In genomic region chr2:73946215-73946614, GRCh38 we compare ENCODE assay signal across 24 cellular contexts. TPM values are rescaled to one million over a fixed set of nuclear protein-coding genes. Genes with fewer than 3 reads are reported as not detected.
DNase-seq lines count a peak whose midpoint lies in the region; ATAC-seq and TF ChIP-seq lines count a peak whose summit lies in the region.
"Had no signal": no experiment of that assay in that cellular context is flagged by ENCODE, and none has a peak within 500 bp of the region (broad histone marks: within the 10 kb centered on the region; RNA-seq: fewer than 3 reads in every experiment).

No MANE protein-coding gene starts in this region.

- H3K27ac ChIP-seq in CD8-positive, alpha-beta T cell (ENCODE audit: low read depth, low read length) = no peak overlapping the region
- peak overlapping the region; percentile 46 for H3K27ac ChIP-seq in naive thymus-derived CD4-positive, alpha-beta T cell (ENCODE audit: low read depth, low read length)
- H3K27ac ChIP-seq in upper lobe of left lung = no peak overlapping the region
- H3K27ac ChIP-seq: HL-60, KMS-11 had no signal

- H3K27ac Mint-ChIP-seq in activated naive CD4-positive, alpha-beta T cell treated with anti-CD3 and anti-CD28 coated beads, Interleukin-2, amount 50 U/mL, for 24 hours = peak overlapping the region; percentile 49
- H3K27ac Mint-ChIP-seq in activated naive CD4-positive, alpha-beta T cell treated with anti-CD3 and anti-CD28 coated beads, Interleukin-2, amount 50 U/mL, for 72 hours = no peak overlapping the region
- H3K27ac Mint-ChIP-seq in CD8-positive, alpha-beta T cell = peak overlapping the region; percentile 70
- peak overlapping the region; percentile 49 for H3K27ac Mint-ChIP-seq in activated naive CD8-positive, alpha-beta T cell treated with anti-CD3 and anti-CD28 coated beads for 36 hours
- H3K27ac Mint-ChIP-seq in naive thymus-derived CD4-positive, alpha-beta T cell = peak overlapping the region in 8 of 9 donors; percentile 61 to 96 (median 83)
- H3K27ac Mint-ChIP-seq: GM23338 had no signal

- H3K4me3 ChIP-seq in CD8-positive, alpha-beta T cell (ENCODE audit: low read depth, low read length) = no peak overlapping the region
- H3K4me3 ChIP-seq in naive thymus-derived CD4-positive, alpha-beta T cell (ENCODE audit: low read length) = no peak overlapping the region
- H3K4me3 ChIP-seq in upper lobe of left lung = no peak overlapping the region
- H3K4me3 ChIP-seq: GM23338 had no signal

- no peak for ATAC-seq in activated naive CD4-positive, alpha-beta T cell treated with anti-CD3 and anti-CD28 coated beads, Interleukin-2, amount 50 U/mL, for 72 hours
- ATAC-seq in CD8-positive, alpha-beta T cell = peak; percentile 52
- ATAC-seq in naive thymus-derived CD4-positive, alpha-beta T cell = peak; percentile 43
- ATAC-seq in GM18861 (IDR thresholded peaks at IDR 0.05; ENCODE audit: unreplicated experiment) (no peak), upper lobe of left lung (ENCODE audit: low FRiP score in 2 of 2) (no peak)
- ATAC-seq: GM23338 had no signal

- H3K36me3 ChIP-seq in CD8-positive, alpha-beta T cell (ENCODE audit: insufficient read depth, low read length) = peaks cover 9% of the 10 kb centered on the region
- peaks cover 8 to 28% (median 18%) of the 10 kb centered on the region in 3 experiments for H3K36me3 ChIP-seq in naive thymus-derived CD4-positive, alpha-beta T cell (ENCODE audit: control insufficient read depth in 2 of 3, insufficient read depth in 3 of 3, low read length in 3 of 3)
- peaks cover 18 to 68% (median 26%) of the 10 kb centered on the region in 4 donors for H3K36me3 ChIP-seq in upper lobe of left lung

- H3K4me3 Mint-ChIP-seq in activated naive CD4-positive, alpha-beta T cell treated with anti-CD3 and anti-CD28 coated beads, Interleukin-2, amount 50 U/mL, for 24 hours = peak overlapping the region; percentile 12
- no peak overlapping the region for H3K4me3 Mint-ChIP-seq in CD8-positive, alpha-beta T cell
- no peak overlapping the region for H3K4me3 Mint-ChIP-seq in activated naive CD8-positive, alpha-beta T cell treated with anti-CD3 and anti-CD28 coated beads for 36 hours
- peak overlapping the region in 7 of 10 donors; percentile 19 to 55 (median 30) for H3K4me3 Mint-ChIP-seq in naive thymus-derived CD4-positive, alpha-beta T cell
- H3K4me3 Mint-ChIP-seq: GM23338 had no signal

- no peaks in the 10 kb centered on the region for H3K27me3 Mint-ChIP-seq in activated naive CD4-positive, alpha-beta T cell treated with anti-CD3 and anti-CD28 coated beads, Interleukin-2, amount 50 U/mL, for 24 hours
- H3K27me3 Mint-ChIP-seq in CD8-positive, alpha-beta T cell (ENCODE audit: low read depth) = no peaks in the 10 kb centered on the region
- H3K27me3 Mint-ChIP-seq in activated naive CD8-positive, alpha-beta T cell treated with anti-CD3 and anti-CD28 coated beads for 36 hours = no peaks in the 10 kb centered on the region
- no peaks in the 10 kb centered on the region for H3K27me3 Mint-ChIP-seq in naive thymus-derived CD4-positive, alpha-beta T cell

- H3K4me1 Mint-ChIP-seq in activated naive CD4-positive, alpha-beta T cell treated with anti-CD3 and anti-CD28 coated beads, Interleukin-2, amount 50 U/mL, for 24 hours = peaks cover 93% of the 10 kb centered on the region
- H3K4me1 Mint-ChIP-seq in CD8-positive, alpha-beta T cell (ENCODE audit: low read depth) = peaks cover 82% of the 10 kb centered on the region
- peaks cover 83% of the 10 kb centered on the region for H3K4me1 Mint-ChIP-seq in activated naive CD8-positive, alpha-beta T cell treated with anti-CD3 and anti-CD28 coated beads for 36 hours
- peaks cover 53 to 97% (median 84%) of the 10 kb centered on the region in 7 donors for H3K4me1 Mint-ChIP-seq in naive thymus-derived CD4-positive, alpha-beta T cell
- H3K4me1 Mint-ChIP-seq: GM23338 had no signal

- intact Hi-C loops in CD8-positive, alpha-beta T cell (cut with DNase I, micrococcal nuclease) = loop anchor here in 1 of 2 experiments (5.0 kb wide), 1 partner anchor 36 kb away; the partner anchor contains the start of gene TET3
- intact Hi-C loops in naive thymus-derived CD4-positive, alpha-beta T cell (cut with micrococcal nuclease) = loop anchor here in 1 of 2 donors (2.0 kb wide), 1 partner anchor 57 kb away; no protein-coding TSS in a partner anchor

- no peak for TF ChIP-seq CTCF in CD8-positive, alpha-beta T cell (IDR thresholded peaks at IDR 0.05)
- no peak for TF ChIP-seq CTCF in upper lobe of left lung (IDR thresholded peaks at IDR 0.05)

- peaks cover 67% of the 10 kb centered on the region for H3K4me1 ChIP-seq in CD8-positive, alpha-beta T cell (ENCODE audit: insufficient read depth, low read length)
- peaks cover 0 to 69% of the 10 kb centered on the region in 2 donors for H3K4me1 ChIP-seq in naive thymus-derived CD4-positive, alpha-beta T cell (ENCODE audit: control insufficient read depth in 2 of 2, insufficient read depth in 2 of 2, low read length in 2 of 2)
- H3K4me1 ChIP-seq in upper lobe of left lung = peaks cover 4 to 11% (median 7%) of the 10 kb centered on the region in 4 donors

- CTCF ChIA-PET in CD8-positive, alpha-beta T cell (lab: Charles Lee) = interaction anchor here (1.0 to 2.1 kb wide), 2 partner anchors 41 to 201 kb away, joined by 3 to 5 read pairs; partner anchors contain the start of gene BOLA3
- CTCF ChIA-PET in naive thymus-derived CD4-positive, alpha-beta T cell (lab: Charles Lee) = no interaction called here

- no peak for TF ChIP-seq POLR2A in upper lobe of left lung (IDR thresholded peaks at IDR 0.05)

- H3K9me3 Mint-ChIP-seq in activated naive CD4-positive, alpha-beta T cell treated with anti-CD3 and anti-CD28 coated beads, Interleukin-2, amount 50 U/mL, for 24 hours = no peaks in the 10 kb centered on the region
- no peaks in the 10 kb centered on the region for H3K9me3 Mint-ChIP-seq in activated naive CD4-positive, alpha-beta T cell treated with anti-CD3 and anti-CD28 coated beads, Interleukin-2, amount 50 U/mL, for 72 hours
- H3K9me3 Mint-ChIP-seq in CD8-positive, alpha-beta T cell = no peaks in the 10 kb centered on the region
- no peaks in the 10 kb centered on the region for H3K9me3 Mint-ChIP-seq in activated naive CD8-positive, alpha-beta T cell treated with anti-CD3 and anti-CD28 coated beads for 36 hours
- no peaks in the 10 kb centered on the region for H3K9me3 Mint-ChIP-seq in naive thymus-derived CD4-positive, alpha-beta T cell
- H3K9me3 Mint-ChIP-seq: GM23338 had no signal

- 85 to 97% methylated on average over 1 of the region's 1 CpG for WGBS in upper lobe of left lung, 2 donors

- DNase-seq in activated naive CD4-positive, alpha-beta T cell treated with anti-CD3 and anti-CD28 coated beads, Interleukin-2, amount 50 U/mL, for 72 hours (ENCODE audit: low spot score in 2 of 2) = no peak
- no peak for DNase-seq in CD8-positive, alpha-beta T cell
- DNase-seq in activated naive CD8-positive, alpha-beta T cell treated with anti-CD3 and anti-CD28 coated beads for 36 hours = no peak
- DNase-seq in naive thymus-derived CD4-positive, alpha-beta T cell = peak in 2 of 9 donors; percentile 9 to 30
- DNase-seq in SW480 (ENCODE audit: low spot score) = no peak
- DNase-seq in upper lobe of left lung = no peak
- DNase-seq: C1 segment of cervical spinal cord, DMS153, GF-D8, HCEC 1CT, MV-4-11, NCI-H187, NCI-H2107, NCI-H2227 treated with DMSO at 0.1 percent for 48 hours, NCI-H510A treated with DMSO at 0.1 percent for 48 hours, NCI-H774, Right ventricle myocardium superior had no signal

- peaks cover 30% of the 10 kb centered on the region for H3K36me3 Mint-ChIP-seq in activated naive CD4-positive, alpha-beta T cell treated with anti-CD3 and anti-CD28 coated beads, Interleukin-2, amount 50 U/mL, for 24 hours
- peaks cover 21 to 27% of the 10 kb centered on the region in 2 donors for H3K36me3 Mint-ChIP-seq in activated naive CD4-positive, alpha-beta T cell treated with anti-CD3 and anti-CD28 coated beads, Interleukin-2, amount 50 U/mL, for 72 hours
- peaks cover 69% of the 10 kb centered on the region for H3K36me3 Mint-ChIP-seq in CD8-positive, alpha-beta T cell
- peaks cover 53% of the 10 kb centered on the region for H3K36me3 Mint-ChIP-seq in activated naive CD8-positive, alpha-beta T cell treated with anti-CD3 and anti-CD28 coated beads for 36 hours
- H3K36me3 Mint-ChIP-seq in naive thymus-derived CD4-positive, alpha-beta T cell = peaks cover 5 to 24% (median 14%) of the 10 kb centered on the region in 5 donors

- H3K9me3 ChIP-seq in CD8-positive, alpha-beta T cell (ENCODE audit: low read length) = no peaks in the 10 kb centered on the region
- no peaks in the 10 kb centered on the region for H3K9me3 ChIP-seq in naive thymus-derived CD4-positive, alpha-beta T cell (ENCODE audit: control insufficient read depth in 2 of 3, low read length in 3 of 3)
- H3K9me3 ChIP-seq in upper lobe of left lung = no peaks in the 10 kb centered on the region

- TF ChIP-seq EP300 in upper lobe of left lung (IDR thresholded peaks at IDR 0.05) = no peak

- H3K27me3 ChIP-seq in CD8-positive, alpha-beta T cell (ENCODE audit: insufficient read depth, low read length) = no peaks in the 10 kb centered on the region
- H3K27me3 ChIP-seq in naive thymus-derived CD4-positive, alpha-beta T cell (ENCODE audit: control insufficient read depth in 2 of 2, insufficient read depth in 2 of 2, low read length in 2 of 2) = no peaks in the 10 kb centered on the region
- no peaks in the 10 kb centered on the region for H3K27me3 ChIP-seq in upper lobe of left lung

- POLR2A ChIA-PET in CD8-positive, alpha-beta T cell (lab: Charles Lee) = no interaction called here
- POLR2A ChIA-PET in naive thymus-derived CD4-positive, alpha-beta T cell (lab: Charles Lee) = interaction anchor here (1.0 to 1.5 kb wide), 4 partner anchors 8 to 19 kb away, joined by 3 to 4 read pairs (median 4); no protein-coding TSS in a partner anchor

RNA-seq across cellular contexts. Expression of gene DGUOK, which starts 19.5 kb away (rescaled TPM):
- 10 to 100 TPM; 75.5 to 89.1 TPM for total RNA-seq in activated naive CD4-positive, alpha-beta T cell treated with anti-CD3 and anti-CD28 coated beads, Interleukin-2, amount 50 U/mL, for 72 hours
- 10 to 100 TPM; 29.0 to 31.8 TPM for total RNA-seq in CD8-positive, alpha-beta T cell
- 10 to 100 TPM; 96.8 to 97.1 TPM for total RNA-seq in activated naive CD8-positive, alpha-beta T cell treated with anti-CD3 and anti-CD28 coated beads for 36 hours
- 10 to 100 TPM; 43.1 to 73.9 (median 65.8) TPM for total RNA-seq in naive thymus-derived CD4-positive, alpha-beta T cell
- 100 to 1,000 TPM; 207 to 220 TPM for polyA plus RNA-seq in naive thymus-derived CD4-positive, alpha-beta T cell
- 10 to 100 TPM; 25.1 to 38.5 (median 34.9) TPM for total RNA-seq in upper lobe of left lung

RNA-seq across cellular contexts. Expression of gene TET3, which starts 38.5 kb away (rescaled TPM):
- total RNA-seq in activated naive CD4-positive, alpha-beta T cell treated with anti-CD3 and anti-CD28 coated beads, Interleukin-2, amount 50 U/mL, for 72 hours = 10 to 100 TPM; 15.9 to 24.7 TPM
- 10 to 100 TPM; 25.4 to 26.2 TPM for total RNA-seq in CD8-positive, alpha-beta T cell
- 10 to 100 TPM; 14.8 TPM for total RNA-seq in activated naive CD8-positive, alpha-beta T cell treated with anti-CD3 and anti-CD28 coated beads for 36 hours
- total RNA-seq in naive thymus-derived CD4-positive, alpha-beta T cell = 10 to 100 TPM; 19.1 to 38.6 (median 28.6) TPM
- 1 to 10 TPM in 1 of 2 donors, under 1 TPM in 1; 0.77 to 1.1 TPM for polyA plus RNA-seq in naive thymus-derived CD4-positive, alpha-beta T cell
- total RNA-seq in upper lobe of left lung = 10 to 100 TPM; 17.3 to 53.4 (median 23.6) TPM

RNA-seq across cellular contexts. Expression of gene ACTG2, which starts 53.4 kb away (rescaled TPM):
- total RNA-seq in activated naive CD4-positive, alpha-beta T cell treated with anti-CD3 and anti-CD28 coated beads, Interleukin-2, amount 50 U/mL, for 72 hours = under 1 TPM in 1 of 2 donors, not detected in 1; 0.27 TPM
- total RNA-seq in CD8-positive, alpha-beta T cell = not detected
- total RNA-seq in activated naive CD8-positive, alpha-beta T cell treated with anti-CD3 and anti-CD28 coated beads for 36 hours = under 1 TPM; 0.12 to 0.27 TPM
- total RNA-seq in naive thymus-derived CD4-positive, alpha-beta T cell = not detected
- not detected for polyA plus RNA-seq in naive thymus-derived CD4-positive, alpha-beta T cell
- 10 to 100 TPM; 10.8 to 65.3 (median 27.2) TPM for total RNA-seq in upper lobe of left lung
- total RNA-seq: HT1080, OCI-LY7 had no signal

Comparison
In these comparisons a context has a peak if more than half of its experiments do, and no peak if none do; other contexts are left out.
1. H3K27ac Mint-ChIP-seq: peak in activated naive CD4-positive, alpha-beta T cell treated with anti-CD3 and anti-CD28 coated beads, Interleukin-2, amount 50 U/mL, for 24 hours (single experiment), CD8-positive, alpha-beta T cell (single experiment), activated naive CD8-positive, alpha-beta T cell treated with anti-CD3 and anti-CD28 coated beads for 36 hours (single experiment) and naive thymus-derived CD4-positive, alpha-beta T cell (8 of 9); none in activated naive CD4-positive, alpha-beta T cell treated with anti-CD3 and anti-CD28 coated beads, Interleukin-2, amount 50 U/mL, for 72 hours (0 of 2).
2. H3K4me3 Mint-ChIP-seq: peak in activated naive CD4-positive, alpha-beta T cell treated with anti-CD3 and anti-CD28 coated beads, Interleukin-2, amount 50 U/mL, for 24 hours (single experiment) and naive thymus-derived CD4-positive, alpha-beta T cell (7 of 10); none in CD8-positive, alpha-beta T cell (single experiment) and activated naive CD8-positive, alpha-beta T cell treated with anti-CD3 and anti-CD28 coated beads for 36 hours (single experiment).
3. ATAC-seq: peak in CD8-positive, alpha-beta T cell (single experiment) and naive thymus-derived CD4-positive, alpha-beta T cell (single experiment); none in activated naive CD4-positive, alpha-beta T cell treated with anti-CD3 and anti-CD28 coated beads, Interleukin-2, amount 50 U/mL, for 72 hours (0 of 2), GM18861 (single experiment) and upper lobe of left lung (0 of 2).
4. RNA of gene ACTG2, which starts 53.4 kb away (total RNA-seq): 10.8 to 65.3 TPM in upper lobe of left lung; 0.27 TPM in activated naive CD4-positive, alpha-beta T cell treated with anti-CD3 and anti-CD28 coated beads, Interleukin-2, amount 50 U/mL, for 72 hours, 0.12 to 0.27 TPM in activated naive CD8-positive, alpha-beta T cell treated with anti-CD3 and anti-CD28 coated beads for 36 hours, not detected in CD8-positive, alpha-beta T cell and not detected in naive thymus-derived CD4-positive, alpha-beta T cell; every median in the first group is over 4 times any median in the second.